In the genomic region with DNA sequence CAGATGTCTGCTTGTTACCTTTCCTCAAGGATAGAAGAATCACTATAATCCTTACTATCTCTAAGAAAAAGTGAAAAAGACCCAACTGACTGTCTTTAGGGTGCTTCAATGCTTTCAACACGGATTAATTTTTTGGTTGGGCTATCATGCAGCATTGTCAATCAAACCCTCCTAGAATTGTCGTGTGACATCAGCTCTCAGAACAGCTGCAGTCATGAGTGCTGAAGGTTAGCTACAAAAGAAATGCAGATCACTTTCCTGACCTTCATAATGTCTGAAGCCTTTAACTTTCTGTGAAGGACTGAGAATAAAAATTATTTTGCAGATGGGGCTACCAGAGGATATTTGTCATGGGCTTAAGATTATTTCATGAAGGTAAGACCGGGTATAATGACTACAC, we compare ENCODE assay signal across 21 cellular contexts.
"Had no signal": no experiment of that assay in that cellular context is flagged by ENCODE, and none has a peak within 500 bp of the region (broad histone marks: within the 10 kb centered on the region; RNA-seq: fewer than 3 reads in every experiment).

No MANE protein-coding gene starts in this region.

- ATAC-seq: Panc1, PC-3 had no signal

- H3K27ac ChIP-seq: RWPE1, SJSA1 had no signal

- H3K4me2 ChIP-seq: SK-N-SH had no signal

- H3K4me3 ChIP-seq: MG63, SJSA1 had no signal

- H3K9ac ChIP-seq: SK-N-SH had no signal

- H3K9me3 ChIP-seq: SJSA1, SK-N-SH had no signal

- H3K27me3 ChIP-seq: MG63, SJSA1 had no signal

- DNase-seq: KBM-7, MG63, NCI-H1092 treated with DMSO at 0.1 percent for 48 hours, NCI-H1436, NCI-H187, NCI-H2029, NCI-H2081 treated with DMSO at 0.1 percent for 48 hours, NCI-H2171, NCI-H226, NCI-H446, NCI-H510A, NCI-H524 treated with DMSO at 0.1 percent for 48 hours, NCI-H69, NCI-H774, PC-3, SHP77 treated with DMSO at 0.1 percent for 48 hours, SK-N-SH, SW 1271 had no signal

- H3K4me1 ChIP-seq: SJSA1 had no signal

- H3K36me3 ChIP-seq: MG63, SJSA1 had no signal
